ENCODE assay signal across 1 cellular context in the genomic region with DNA sequence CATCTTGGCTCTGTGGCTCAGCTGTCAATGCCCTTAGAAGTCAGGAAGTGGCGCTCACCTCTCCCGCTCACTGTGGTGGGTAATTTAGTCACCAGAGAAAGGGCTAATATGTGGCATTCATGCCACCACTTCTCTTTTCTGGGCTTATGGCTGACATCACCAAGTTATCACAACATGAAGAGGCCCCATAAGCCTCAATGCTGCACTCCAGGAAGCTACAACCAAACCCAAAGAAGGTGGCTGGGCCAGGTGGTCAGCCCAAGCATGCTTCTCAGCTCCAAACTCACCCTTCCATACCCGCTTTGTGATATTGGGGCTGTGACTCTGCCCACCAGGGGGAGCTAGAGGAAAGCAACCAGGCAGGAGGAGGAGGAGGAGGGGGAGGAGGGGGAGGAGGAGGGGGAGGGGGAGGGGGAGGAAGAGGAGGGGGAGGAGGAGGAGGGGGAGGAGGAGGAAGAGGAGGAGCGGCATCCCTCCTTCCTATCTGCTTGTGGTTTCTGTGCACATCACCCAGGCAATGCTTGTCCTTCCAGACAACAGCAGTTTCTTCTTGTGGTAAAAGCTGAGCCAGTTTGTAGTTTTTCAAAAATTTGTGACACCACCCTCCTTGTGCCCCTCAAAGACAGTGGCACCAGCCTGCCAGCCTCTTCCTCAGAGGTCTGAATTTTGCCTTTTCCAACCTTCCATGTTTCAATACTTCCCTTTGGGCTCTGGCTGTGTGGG.
TF ChIP-seq lines count a peak whose summit lies in the region.

No MANE protein-coding gene starts in this region.

TF ChIP-seq in K562, 482 proteins besides CTCF, POLR2A, EP300 and RAD21 (continued from another document):
- TF ChIP-seq, protein P1, sequence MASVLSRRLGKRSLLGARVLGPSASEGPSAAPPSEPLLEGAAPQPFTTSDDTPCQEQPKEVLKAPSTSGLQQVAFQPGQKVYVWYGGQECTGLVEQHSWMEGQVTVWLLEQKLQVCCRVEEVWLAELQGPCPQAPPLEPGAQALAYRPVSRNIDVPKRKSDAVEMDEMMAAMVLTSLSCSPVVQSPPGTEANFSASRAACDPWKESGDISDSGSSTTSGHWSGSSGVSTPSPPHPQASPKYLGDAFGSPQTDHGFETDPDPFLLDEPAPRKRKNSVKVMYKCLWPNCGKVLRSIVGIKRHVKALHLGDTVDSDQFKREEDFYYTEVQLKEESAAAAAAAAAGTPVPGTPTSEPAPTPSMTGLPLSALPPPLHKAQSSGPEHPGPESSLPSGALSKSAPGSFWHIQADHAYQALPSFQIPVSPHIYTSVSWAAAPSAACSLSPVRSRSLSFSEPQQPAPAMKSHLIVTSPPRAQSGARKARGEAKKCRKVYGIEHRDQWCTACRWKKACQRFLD (CRISPR knock-in tag; IDR thresholded peaks at IDR 0.05): no peak
- peak; percentile 95 for TF ChIP-seq ZNF263 (CRISPR knock-in tag; IDR thresholded peaks at IDR 0.05; ENCODE audit: borderline replicate concordance)
